ENCODE assay signal across 8 cellular contexts in the genomic region with DNA sequence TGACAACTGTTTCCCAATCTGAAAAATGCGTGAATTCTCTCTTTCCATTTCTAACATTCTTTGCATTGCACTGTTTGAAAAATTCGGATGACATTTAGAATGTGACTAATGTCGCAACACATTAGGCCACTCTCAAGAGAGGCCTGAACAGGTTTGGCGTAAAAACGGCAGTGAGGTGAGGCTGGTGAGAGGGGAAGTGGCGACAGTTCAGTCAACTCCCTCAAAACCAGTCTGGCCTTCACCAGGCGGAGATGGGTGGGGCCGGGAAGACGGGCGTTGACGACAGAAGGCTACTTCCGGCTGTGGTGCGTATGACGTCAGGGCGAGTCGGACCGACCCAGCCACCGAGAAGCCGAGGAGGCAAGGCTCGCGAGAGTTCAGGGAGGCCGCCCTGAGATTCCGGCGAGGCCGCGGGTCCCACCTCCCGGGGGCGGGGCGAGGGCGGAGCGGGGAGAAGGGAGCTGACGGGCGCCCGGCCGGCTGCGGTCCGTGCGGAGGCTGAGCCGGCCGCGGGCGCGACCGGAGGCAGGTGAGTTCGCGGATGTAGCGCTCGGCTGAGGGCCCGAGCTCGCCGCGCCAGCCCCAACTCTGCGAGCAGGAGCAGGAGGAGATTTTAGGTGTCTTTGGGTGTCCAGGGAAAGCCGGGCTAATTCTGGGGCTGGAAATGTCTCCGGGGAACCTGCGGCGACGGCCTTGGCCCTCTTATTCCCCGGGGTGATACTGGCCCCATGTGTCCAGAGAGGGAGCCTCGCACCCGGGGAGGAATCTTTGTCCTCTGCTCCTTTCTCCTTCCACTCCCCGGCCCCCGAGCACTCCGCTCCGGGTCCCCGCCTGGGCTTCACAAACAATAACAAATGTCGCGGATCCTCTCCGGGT. TPM values are rescaled to one million over a fixed set of nuclear protein-coding genes. Genes with fewer than 3 reads are reported as not detected.
DNase-seq lines count a peak whose midpoint lies in the region; ATAC-seq and TF ChIP-seq lines count a peak whose summit lies in the region.

A gene (plus strand): TSS at position 483 of the 876 bp plus-strand sequence. CDS start 53,435 bp downstream, outside the sequence.

- ATAC-seq in GM21515 (IDR thresholded peaks at IDR 0.05; ENCODE audit: unreplicated experiment), result peak; percentile 88
- peak; percentile 99 for ATAC-seq in mucosa of descending colon

- CTCF ChIA-PET in OCI-LY7 (lab: Charles Lee; ENCODE audit: unreplicated experiment), result no interaction called here

- H4K20me1 ChIP-seq in OCI-LY7 (ENCODE audit: insufficient read depth, low read length), result no peaks in the 10 kb centered on the region

- DNase-seq in DMS114 treated with DMSO at 0.1 percent for 48 hours (lab: John Stamatoyannopoulos, UW; ENCODE audit: unreplicated experiment) (peak; percentile 89), HuH-7 (ENCODE audit: low spot score) (peak; percentile 93), OCI-LY7 (ENCODE audit: low spot score) (peak; percentile 94), activated T-cell treated with anti-CD3 and anti-CD28 coated beads for 4 hours (peak; percentile 97), epithelial cell of esophagus (ENCODE audit: low read depth) (peak; percentile 97), mucosa of descending colon (peak; percentile 98 to 100 (median 99))
- DNase-seq in stimulated activated CD8-positive, alpha-beta memory T cell treated with anti-CD3 and anti-CD28 coated beads, Interleukin-4, amount 100 ng/mL, for 24 hours (ENCODE audit: low read depth), result peak; percentile 99

- POLR2A ChIA-PET in OCI-LY7 (lab: Charles Lee), result interaction anchor here (0.6 to 3.0 kb wide), 4 partner anchors 15 to 802 kb away, joined by 3 to 14 read pairs (median 4); no protein-coding TSS in a partner anchor

- H3K9me2 ChIP-seq in OCI-LY7 (ENCODE audit: insufficient read depth, low read length), result no peaks in the 10 kb centered on the region

- H2AFZ ChIP-seq in OCI-LY7 (ENCODE audit: low read length), result peak within 1 kb of the TSS; percentile 100

- peak within 1 kb of the TSS; percentile 79 for H3K4me2 ChIP-seq in OCI-LY7 (ENCODE audit: low read length)

- intact Hi-C loops in OCI-LY7 (cut with micrococcal nuclease; ENCODE audit: unreplicated experiment) (loop anchor here (1.0 to 5.0 kb wide), 3 partner anchors 23 to 306 kb away; a partner anchor contains a TSS), mucosa of descending colon (cut with DNase I, micrococcal nuclease) (no loop called here)

- no peak for TF ChIP-seq CTCF in OCI-LY7 (conservative IDR thresholded peaks at IDR 0.05; ENCODE audit: low read length)
- TF ChIP-seq CTCF in epithelial cell of esophagus (IDR thresholded peaks at IDR 0.05; ENCODE audit: insufficient read depth, low read depth, low read length, missing control alignments), result peak; percentile 12
- no peak for TF ChIP-seq CTCF in mucosa of descending colon (IDR thresholded peaks at IDR 0.05)

- H3K79me2 ChIP-seq in OCI-LY7 (ENCODE audit: insufficient read depth, low read depth, low read length), result no peaks in the 10 kb centered on the region; the same call in 1 of the 2 replicates

- peaks cover 14% of the 10 kb centered on the region for H3K4me1 ChIP-seq in OCI-LY7 (ENCODE audit: insufficient read depth, low read length, poor library complexity, severe bottlenecking)
- peaks cover 14% of the 10 kb centered on the region for H3K4me1 ChIP-seq in mucosa of descending colon (ENCODE audit: low read depth)

- no TSS peak for BruUV-seq in OCI-LY7 (replicated peaks; lab: Mats Ljungman, UMichigan)

- H3K36me3 ChIP-seq in OCI-LY7 (ENCODE audit: insufficient read depth, low read length) (no peaks in the 10 kb centered on the region), mucosa of descending colon (ENCODE audit: low read depth) (no peaks in the 10 kb centered on the region)

- peaks cover 10% of the 10 kb centered on the region; the same call in 1 of the 2 replicates for H3K9me3 ChIP-seq in OCI-LY7 (ENCODE audit: low read length)
- no peaks in the 10 kb centered on the region for H3K9me3 ChIP-seq in mucosa of descending colon

- H3K27ac ChIP-seq in OCI-LY7 (ENCODE audit: low read depth, low read length, poor library complexity, severe bottlenecking), result peak within 1 kb of the TSS; percentile 13

- H3K4me3 ChIP-seq in OCI-LY7 (ENCODE audit: low read depth, low read length, poor library complexity, severe bottlenecking) (peak within 1 kb of the TSS; percentile 74), epithelial cell of esophagus (ENCODE audit: low read length) (peak within 1 kb of the TSS; percentile 89), mucosa of descending colon (peak within 1 kb of the TSS; percentile 62)

RNA-seq across cellular contexts. Expression of the gene that starts here (rescaled TPM):
- total RNA-seq in OCI-LY7 (2014; rRNA removed; shearing (Covaris generic)), result 15.2 and 18.9 TPM in 2 replicates
- total RNA-seq in OCI-LY7 (2022) (29.9 and 31.9 TPM in 2 replicates), mucosa of descending colon (10 to 100 TPM; 45.2 to 69.4 (median 53.6) TPM)

Comparison
In these comparisons a context has a peak if more than half of its experiments do, and no peak if none do; other contexts are left out.
1. Peak in every context shown above with its lines: DNase-seq, ATAC-seq, H3K4me3 ChIP-seq and H3K27ac ChIP-seq.